Comparison of ENCODE assay signal across 1 cellular context in the genomic region with DNA sequence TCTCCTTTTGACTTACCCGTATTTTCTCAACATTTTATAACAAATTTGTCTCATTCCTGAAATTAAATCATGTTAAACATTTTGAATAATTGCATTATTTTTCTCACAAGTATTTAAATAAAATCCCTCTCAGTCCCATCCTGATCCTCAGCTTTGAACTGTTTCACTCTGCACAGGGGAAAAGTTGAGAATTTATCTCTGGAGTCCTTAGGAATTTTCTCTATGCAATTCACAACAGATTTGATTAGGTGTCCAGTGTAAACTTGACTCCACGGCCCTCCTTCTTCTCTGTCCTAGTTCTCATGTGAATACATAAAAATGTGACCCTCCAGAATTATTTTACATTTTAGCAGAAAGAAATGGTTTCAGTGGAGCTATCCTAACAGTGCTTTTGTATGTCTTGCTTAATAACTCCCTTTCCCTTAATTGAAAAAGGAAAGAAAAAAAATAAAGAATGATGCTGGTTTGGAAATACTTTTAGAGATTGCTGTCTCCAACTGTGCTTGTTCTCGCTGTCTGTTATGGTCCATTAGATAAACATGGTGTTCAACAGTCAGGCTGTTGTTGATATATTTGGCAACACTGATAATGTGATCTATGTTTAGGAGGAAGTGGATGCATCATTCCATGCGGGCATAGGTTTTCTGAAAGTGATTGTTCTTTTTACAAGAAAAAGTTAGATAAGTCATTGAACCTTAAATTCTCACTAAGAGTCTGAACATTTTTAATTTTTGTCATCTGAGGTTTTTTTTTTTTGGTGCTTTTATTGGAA.
TF ChIP-seq lines count a peak whose summit lies in the region.

No MANE protein-coding gene starts in this region.

TF ChIP-seq in K562, 482 proteins besides CTCF, POLR2A, EP300 and RAD21 (continued from another document and continues in another):
- TF ChIP-seq ZNF134 (CRISPR knock-in tag; conservative IDR thresholded peaks at IDR 0.05) (no peak), STAT5A (IDR thresholded peaks at IDR 0.05; ENCODE audit: borderline replicate concordance, low read length) (peak; percentile 69), RCOR1 (IDR thresholded peaks at IDR 0.05; ENCODE audit: borderline replicate concordance in 1 of 2, low read depth in 2 of 2, low read length in 2 of 2) (peak in 1 of 2 experiments; percentile 81; a peak in 2 of 4 replicates), ZNF384 (IDR thresholded peaks at IDR 0.05; ENCODE audit: low read depth, low read length) (0 out of 2 replicates have a peak, but pooled peaks have one; percentile 3), PHB2 (IDR thresholded peaks at IDR 0.05; ENCODE audit: low read depth) (no peak), SLC30A9 (CRISPR knock-in tag; IDR thresholded peaks at IDR 0.05) (no peak), ESRRA (IDR thresholded peaks at IDR 0.05; ENCODE audit: borderline replicate concordance, low read depth) (no peak), CHD2 (IDR thresholded peaks at IDR 0.05; ENCODE audit: low read depth, low read length) (no peak), HNRNPK (IDR thresholded peaks at IDR 0.05; ENCODE audit: low read depth, low read length, poor library complexity, severe bottlenecking) (no peak), ZNF584 (CRISPR knock-in tag; IDR thresholded peaks at IDR 0.05; ENCODE audit: low read depth) (no peak), DDX20 (tag; IDR thresholded peaks at IDR 0.05; ENCODE audit: low read depth) (no peak), MAFF (IDR thresholded peaks at IDR 0.05; ENCODE audit: low read length) (no peak), CBX8 (IDR thresholded peaks at IDR 0.05; ENCODE audit: borderline replicate concordance, extremely low read depth, low read depth, low read length, poor library complexity, severe bottlenecking) (no peak), ZNF830 (CRISPR knock-in tag; IDR thresholded peaks at IDR 0.05) (no peak), ZNF121 (CRISPR knock-in tag; conservative IDR thresholded peaks at IDR 0.05) (no peak), EGR1 (conservative IDR thresholded peaks at IDR 0.05) (no peak), PTBP1 (IDR thresholded peaks at IDR 0.05; ENCODE audit: low read depth, low read length) (no peak), CREBBP (IDR thresholded peaks at IDR 0.05; ENCODE audit: low read depth, low read length) (no peak), NCOA1 (IDR thresholded peaks at IDR 0.05; ENCODE audit: low read depth) (no peak), POLR2G (IDR thresholded peaks at IDR 0.05; ENCODE audit: low read depth, low read length) (no peak), ZNF436 (CRISPR knock-in tag; IDR thresholded peaks at IDR 0.05) (no peak), PTTG1 (tag; IDR thresholded peaks at IDR 0.05; ENCODE audit: low read depth) (no peak), TSC22D4 (tag; IDR thresholded peaks at IDR 0.05) (no peak), KDM1A (IDR thresholded peaks at IDR 0.05) (peak; percentile 46 to 53; a peak in 3 of 4 replicates), FOXK2 (conservative IDR thresholded peaks at IDR 0.05 in 1 of 2, IDR thresholded peaks at IDR 0.05 in 1 of 2; ENCODE audit: low read depth in 2 of 2) (peak; percentile 97), KDM2B (CRISPR knock-in tag; IDR thresholded peaks at IDR 0.05) (no peak), MBD2 (IDR thresholded peaks at IDR 0.05; ENCODE audit: borderline replicate concordance, low read depth) (no peak), ZNF282 (CRISPR knock-in tag; IDR thresholded peaks at IDR 0.05) (no peak), CHD4 (IDR thresholded peaks at IDR 0.05; ENCODE audit: insufficient read depth, insufficient replicate concordance, low read depth, low read length, poor library complexity, severe bottlenecking) (no peak), TRIM24 (IDR thresholded peaks at IDR 0.05) (peak; percentile 54 to 83; a peak in 3 of 4 replicates), PCBP2 (IDR thresholded peaks at IDR 0.05; ENCODE audit: low read depth, low read length, poor library complexity, severe bottlenecking) (no peak), FOXA1 (IDR thresholded peaks at IDR 0.05; ENCODE audit: borderline replicate concordance) (no peak), LEF1 (IDR thresholded peaks at IDR 0.05) (no peak), ARID2 (IDR thresholded peaks at IDR 0.05) (no peak), SREBF1 (IDR thresholded peaks at IDR 0.05; ENCODE audit: borderline replicate concordance, low read depth, low read length) (no peak), KLF16 (IDR thresholded peaks at IDR 0.05) (peak; percentile 67), ZBED1 (IDR thresholded peaks at IDR 0.05) (no peak), ZNF274 (IDR thresholded peaks at IDR 0.05; ENCODE audit: borderline replicate concordance, low read depth, low read length) (no peak), HEY1 (CRISPR knock-in tag; IDR thresholded peaks at IDR 0.05; ENCODE audit: borderline replicate concordance) (no peak), ZNF174 (CRISPR knock-in tag; IDR thresholded peaks at IDR 0.05) (no peak), RFX5 (IDR thresholded peaks at IDR 0.05; ENCODE audit: low read depth, low read length) (no peak), PRMT5 (CRISPR knock-in tag; IDR thresholded peaks at IDR 0.05) (no peak), SP1 (CRISPR knock-in tag; IDR thresholded peaks at IDR 0.05) (no peak)
- TF ChIP-seq, protein P1, sequence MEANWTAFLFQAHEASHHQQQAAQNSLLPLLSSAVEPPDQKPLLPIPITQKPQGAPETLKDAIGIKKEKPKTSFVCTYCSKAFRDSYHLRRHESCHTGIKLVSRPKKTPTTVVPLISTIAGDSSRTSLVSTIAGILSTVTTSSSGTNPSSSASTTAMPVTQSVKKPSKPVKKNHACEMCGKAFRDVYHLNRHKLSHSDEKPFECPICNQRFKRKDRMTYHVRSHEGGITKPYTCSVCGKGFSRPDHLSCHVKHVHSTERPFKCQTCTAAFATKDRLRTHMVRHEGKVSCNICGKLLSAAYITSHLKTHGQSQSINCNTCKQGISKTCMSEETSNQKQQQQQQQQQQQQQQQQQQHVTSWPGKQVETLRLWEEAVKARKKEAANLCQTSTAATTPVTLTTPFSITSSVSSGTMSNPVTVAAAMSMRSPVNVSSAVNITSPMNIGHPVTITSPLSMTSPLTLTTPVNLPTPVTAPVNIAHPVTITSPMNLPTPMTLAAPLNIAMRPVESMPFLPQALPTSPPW (CRISPR knock-in tag; IDR thresholded peaks at IDR 0.05) = no peak
- TF ChIP-seq, protein P2, sequence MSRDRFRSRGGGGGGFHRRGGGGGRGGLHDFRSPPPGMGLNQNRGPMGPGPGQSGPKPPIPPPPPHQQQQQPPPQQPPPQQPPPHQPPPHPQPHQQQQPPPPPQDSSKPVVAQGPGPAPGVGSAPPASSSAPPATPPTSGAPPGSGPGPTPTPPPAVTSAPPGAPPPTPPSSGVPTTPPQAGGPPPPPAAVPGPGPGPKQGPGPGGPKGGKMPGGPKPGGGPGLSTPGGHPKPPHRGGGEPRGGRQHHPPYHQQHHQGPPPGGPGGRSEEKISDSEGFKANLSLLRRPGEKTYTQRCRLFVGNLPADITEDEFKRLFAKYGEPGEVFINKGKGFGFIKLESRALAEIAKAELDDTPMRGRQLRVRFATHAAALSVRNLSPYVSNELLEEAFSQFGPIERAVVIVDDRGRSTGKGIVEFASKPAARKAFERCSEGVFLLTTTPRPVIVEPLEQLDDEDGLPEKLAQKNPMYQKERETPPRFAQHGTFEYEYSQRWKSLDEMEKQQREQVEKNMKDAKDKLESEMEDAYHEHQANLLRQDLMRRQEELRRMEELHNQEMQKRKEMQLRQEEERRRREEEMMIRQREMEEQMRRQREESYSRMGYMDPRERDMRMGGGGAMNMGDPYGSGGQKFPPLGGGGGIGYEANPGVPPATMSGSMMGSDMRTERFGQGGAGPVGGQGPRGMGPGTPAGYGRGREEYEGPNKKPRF (IDR thresholded peaks at IDR 0.05; ENCODE audit: low read depth, low read length) = no peak
- TF ChIP-seq, protein P3, sequence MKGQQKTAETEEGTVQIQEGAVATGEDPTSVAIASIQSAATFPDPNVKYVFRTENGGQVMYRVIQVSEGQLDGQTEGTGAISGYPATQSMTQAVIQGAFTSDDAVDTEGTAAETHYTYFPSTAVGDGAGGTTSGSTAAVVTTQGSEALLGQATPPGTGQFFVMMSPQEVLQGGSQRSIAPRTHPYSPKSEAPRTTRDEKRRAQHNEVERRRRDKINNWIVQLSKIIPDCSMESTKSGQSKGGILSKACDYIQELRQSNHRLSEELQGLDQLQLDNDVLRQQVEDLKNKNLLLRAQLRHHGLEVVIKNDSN (CRISPR knock-in tag; IDR thresholded peaks at IDR 0.05) = no peak
- TF ChIP-seq, protein P4, sequence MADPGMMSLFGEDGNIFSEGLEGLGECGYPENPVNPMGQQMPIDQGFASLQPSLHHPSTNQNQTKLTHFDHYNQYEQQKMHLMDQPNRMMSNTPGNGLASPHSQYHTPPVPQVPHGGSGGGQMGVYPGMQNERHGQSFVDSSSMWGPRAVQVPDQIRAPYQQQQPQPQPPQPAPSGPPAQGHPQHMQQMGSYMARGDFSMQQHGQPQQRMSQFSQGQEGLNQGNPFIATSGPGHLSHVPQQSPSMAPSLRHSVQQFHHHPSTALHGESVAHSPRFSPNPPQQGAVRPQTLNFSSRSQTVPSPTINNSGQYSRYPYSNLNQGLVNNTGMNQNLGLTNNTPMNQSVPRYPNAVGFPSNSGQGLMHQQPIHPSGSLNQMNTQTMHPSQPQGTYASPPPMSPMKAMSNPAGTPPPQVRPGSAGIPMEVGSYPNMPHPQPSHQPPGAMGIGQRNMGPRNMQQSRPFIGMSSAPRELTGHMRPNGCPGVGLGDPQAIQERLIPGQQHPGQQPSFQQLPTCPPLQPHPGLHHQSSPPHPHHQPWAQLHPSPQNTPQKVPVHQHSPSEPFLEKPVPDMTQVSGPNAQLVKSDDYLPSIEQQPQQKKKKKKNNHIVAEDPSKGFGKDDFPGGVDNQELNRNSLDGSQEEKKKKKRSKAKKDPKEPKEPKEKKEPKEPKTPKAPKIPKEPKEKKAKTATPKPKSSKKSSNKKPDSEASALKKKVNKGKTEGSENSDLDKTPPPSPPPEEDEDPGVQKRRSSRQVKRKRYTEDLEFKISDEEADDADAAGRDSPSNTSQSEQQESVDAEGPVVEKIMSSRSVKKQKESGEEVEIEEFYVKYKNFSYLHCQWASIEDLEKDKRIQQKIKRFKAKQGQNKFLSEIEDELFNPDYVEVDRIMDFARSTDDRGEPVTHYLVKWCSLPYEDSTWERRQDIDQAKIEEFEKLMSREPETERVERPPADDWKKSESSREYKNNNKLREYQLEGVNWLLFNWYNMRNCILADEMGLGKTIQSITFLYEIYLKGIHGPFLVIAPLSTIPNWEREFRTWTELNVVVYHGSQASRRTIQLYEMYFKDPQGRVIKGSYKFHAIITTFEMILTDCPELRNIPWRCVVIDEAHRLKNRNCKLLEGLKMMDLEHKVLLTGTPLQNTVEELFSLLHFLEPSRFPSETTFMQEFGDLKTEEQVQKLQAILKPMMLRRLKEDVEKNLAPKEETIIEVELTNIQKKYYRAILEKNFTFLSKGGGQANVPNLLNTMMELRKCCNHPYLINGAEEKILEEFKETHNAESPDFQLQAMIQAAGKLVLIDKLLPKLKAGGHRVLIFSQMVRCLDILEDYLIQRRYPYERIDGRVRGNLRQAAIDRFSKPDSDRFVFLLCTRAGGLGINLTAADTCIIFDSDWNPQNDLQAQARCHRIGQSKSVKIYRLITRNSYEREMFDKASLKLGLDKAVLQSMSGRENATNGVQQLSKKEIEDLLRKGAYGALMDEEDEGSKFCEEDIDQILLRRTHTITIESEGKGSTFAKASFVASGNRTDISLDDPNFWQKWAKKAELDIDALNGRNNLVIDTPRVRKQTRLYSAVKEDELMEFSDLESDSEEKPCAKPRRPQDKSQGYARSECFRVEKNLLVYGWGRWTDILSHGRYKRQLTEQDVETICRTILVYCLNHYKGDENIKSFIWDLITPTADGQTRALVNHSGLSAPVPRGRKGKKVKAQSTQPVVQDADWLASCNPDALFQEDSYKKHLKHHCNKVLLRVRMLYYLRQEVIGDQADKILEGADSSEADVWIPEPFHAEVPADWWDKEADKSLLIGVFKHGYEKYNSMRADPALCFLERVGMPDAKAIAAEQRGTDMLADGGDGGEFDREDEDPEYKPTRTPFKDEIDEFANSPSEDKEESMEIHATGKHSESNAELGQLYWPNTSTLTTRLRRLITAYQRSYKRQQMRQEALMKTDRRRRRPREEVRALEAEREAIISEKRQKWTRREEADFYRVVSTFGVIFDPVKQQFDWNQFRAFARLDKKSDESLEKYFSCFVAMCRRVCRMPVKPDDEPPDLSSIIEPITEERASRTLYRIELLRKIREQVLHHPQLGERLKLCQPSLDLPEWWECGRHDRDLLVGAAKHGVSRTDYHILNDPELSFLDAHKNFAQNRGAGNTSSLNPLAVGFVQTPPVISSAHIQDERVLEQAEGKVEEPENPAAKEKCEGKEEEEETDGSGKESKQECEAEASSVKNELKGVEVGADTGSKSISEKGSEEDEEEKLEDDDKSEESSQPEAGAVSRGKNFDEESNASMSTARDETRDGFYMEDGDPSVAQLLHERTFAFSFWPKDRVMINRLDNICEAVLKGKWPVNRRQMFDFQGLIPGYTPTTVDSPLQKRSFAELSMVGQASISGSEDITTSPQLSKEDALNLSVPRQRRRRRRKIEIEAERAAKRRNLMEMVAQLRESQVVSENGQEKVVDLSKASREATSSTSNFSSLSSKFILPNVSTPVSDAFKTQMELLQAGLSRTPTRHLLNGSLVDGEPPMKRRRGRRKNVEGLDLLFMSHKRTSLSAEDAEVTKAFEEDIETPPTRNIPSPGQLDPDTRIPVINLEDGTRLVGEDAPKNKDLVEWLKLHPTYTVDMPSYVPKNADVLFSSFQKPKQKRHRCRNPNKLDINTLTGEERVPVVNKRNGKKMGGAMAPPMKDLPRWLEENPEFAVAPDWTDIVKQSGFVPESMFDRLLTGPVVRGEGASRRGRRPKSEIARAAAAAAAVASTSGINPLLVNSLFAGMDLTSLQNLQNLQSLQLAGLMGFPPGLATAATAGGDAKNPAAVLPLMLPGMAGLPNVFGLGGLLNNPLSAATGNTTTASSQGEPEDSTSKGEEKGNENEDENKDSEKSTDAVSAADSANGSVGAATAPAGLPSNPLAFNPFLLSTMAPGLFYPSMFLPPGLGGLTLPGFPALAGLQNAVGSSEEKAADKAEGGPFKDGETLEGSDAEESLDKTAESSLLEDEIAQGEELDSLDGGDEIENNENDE (IDR thresholded peaks at IDR 0.05; ENCODE audit: low read depth, low read length) = no peak
- TF ChIP-seq, protein P5, sequence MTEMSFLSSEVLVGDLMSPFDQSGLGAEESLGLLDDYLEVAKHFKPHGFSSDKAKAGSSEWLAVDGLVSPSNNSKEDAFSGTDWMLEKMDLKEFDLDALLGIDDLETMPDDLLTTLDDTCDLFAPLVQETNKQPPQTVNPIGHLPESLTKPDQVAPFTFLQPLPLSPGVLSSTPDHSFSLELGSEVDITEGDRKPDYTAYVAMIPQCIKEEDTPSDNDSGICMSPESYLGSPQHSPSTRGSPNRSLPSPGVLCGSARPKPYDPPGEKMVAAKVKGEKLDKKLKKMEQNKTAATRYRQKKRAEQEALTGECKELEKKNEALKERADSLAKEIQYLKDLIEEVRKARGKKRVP (CRISPR knock-in tag; IDR thresholded peaks at IDR 0.05) = no peak
- TF ChIP-seq, protein P6, sequence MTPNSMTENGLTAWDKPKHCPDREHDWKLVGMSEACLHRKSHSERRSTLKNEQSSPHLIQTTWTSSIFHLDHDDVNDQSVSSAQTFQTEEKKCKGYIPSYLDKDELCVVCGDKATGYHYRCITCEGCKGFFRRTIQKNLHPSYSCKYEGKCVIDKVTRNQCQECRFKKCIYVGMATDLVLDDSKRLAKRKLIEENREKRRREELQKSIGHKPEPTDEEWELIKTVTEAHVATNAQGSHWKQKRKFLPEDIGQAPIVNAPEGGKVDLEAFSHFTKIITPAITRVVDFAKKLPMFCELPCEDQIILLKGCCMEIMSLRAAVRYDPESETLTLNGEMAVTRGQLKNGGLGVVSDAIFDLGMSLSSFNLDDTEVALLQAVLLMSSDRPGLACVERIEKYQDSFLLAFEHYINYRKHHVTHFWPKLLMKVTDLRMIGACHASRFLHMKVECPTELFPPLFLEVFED (CRISPR knock-in tag; conservative IDR thresholded peaks at IDR 0.05) = no peak
